9 cellular contexts compared by ENCODE assay signal in genomic region chr21:33078907-33079582, GRCh38. TPM values are rescaled to one million over a fixed set of nuclear protein-coding genes. Genes with fewer than 3 reads are reported as not detected.
DNase-seq lines count a peak whose midpoint lies in the region; ATAC-seq and TF ChIP-seq lines count a peak whose summit lies in the region.
"Had no signal": no experiment of that assay in that cellular context is flagged by ENCODE, and none has a peak within 500 bp of the region (broad histone marks: within the 10 kb centered on the region; RNA-seq: fewer than 3 reads in every experiment).

No MANE protein-coding gene starts in this region.

- TF ChIP-seq POLR2A in gastrocnemius medialis (IDR thresholded peaks at IDR 0.05) = peak in 1 of 2 donors; percentile 23

- peaks cover 0 to 21% (median 0%) of the 10 kb centered on the region in 45 donors for H3K27me3 ChIP-seq in dorsolateral prefrontal cortex
- H3K27me3 ChIP-seq in gastrocnemius medialis = peaks cover 8 to 23% (median 11%) of the 10 kb centered on the region in 3 donors

- DNase-seq in CD14-positive monocyte (ENCODE audit: low spot score) (peak; percentile 84), RKO (ENCODE audit: low spot score) (peak; percentile 66), dorsolateral prefrontal cortex (peak; percentile 9 to 94 (median 88)), renal cortical epithelial cell (ENCODE audit: low read depth) (peak; percentile 96), gastrocnemius medialis (no peak)
- DNase-seq in central memory CD4-positive, alpha-beta T cell = no peak

- ATAC-seq in GM18909 (IDR thresholded peaks at IDR 0.05; ENCODE audit: poor library complexity, unreplicated experiment) (peak; percentile 97), HG03025 (IDR thresholded peaks at IDR 0.05; ENCODE audit: low FRiP score, unreplicated experiment) (peak; percentile 87), gastrocnemius medialis (no peak)

- in situ Hi-C loops in gastrocnemius medialis (cut with MboI; ENCODE audit: low sequenced_read_pairs in 4 of 4) = no loop called here

- H3K9me3 ChIP-seq in gastrocnemius medialis = no peaks in the 10 kb centered on the region

- peaks cover 31% of the 10 kb centered on the region for H3K4me1 Mint-ChIP-seq in CD14-positive monocyte

- intact Hi-C loops in CD14-positive monocyte (cut with micrococcal nuclease) (no loop called here), dorsolateral prefrontal cortex (cut with DNase I) (loop anchor here (1.0 to 10.0 kb wide), 4 partner anchors 36 to 142 kb away; no protein-coding TSS in a partner anchor), gastrocnemius medialis (cut with DNase I; ENCODE audit: low total_unique reads) (no loop called here)

- H3K4me3 Mint-ChIP-seq in CD14-positive monocyte = peak overlapping the region in 1 of 2 donors; percentile 53

- H3K27ac Mint-ChIP-seq in CD14-positive monocyte = peak overlapping the region; percentile 50 to 87 (median 71)

- H3K4me3 ChIP-seq in dorsolateral prefrontal cortex (peak overlapping the region in 2 of 59 donors; percentile 0 to 25), gastrocnemius medialis (no peak overlapping the region)

- H3K4me1 ChIP-seq in gastrocnemius medialis = no peaks in the 10 kb centered on the region

- peaks cover 15 to 20% (median 16%) of the 10 kb centered on the region in 3 donors for H3K27me3 Mint-ChIP-seq in CD14-positive monocyte (ENCODE audit: low read depth in 3 of 3)

- peaks cover 0 to 2% (median 0%) of the 10 kb centered on the region in 7 donors for H3K9me3 Mint-ChIP-seq in CD14-positive monocyte

- peaks cover 0 to 2% of the 10 kb centered on the region in 2 donors for H3K36me3 Mint-ChIP-seq in CD14-positive monocyte

- TF ChIP-seq CTCF in CD14-positive monocyte (IDR thresholded peaks at IDR 0.05) = peak; percentile 8
- peak in 49 of 56 donors; percentile 18 to 67 (median 45) for TF ChIP-seq CTCF in dorsolateral prefrontal cortex (IDR thresholded peaks at IDR 0.05 in 54 of 56, conservative IDR thresholded peaks at IDR 0.05 in 2 of 56; ENCODE audit: low read depth in 1 of 56, partially characterized antibody in 56 of 56)
- no peak for TF ChIP-seq CTCF in gastrocnemius medialis (IDR thresholded peaks at IDR 0.05 in 4 of 5, conservative IDR thresholded peaks at IDR 0.05 in 1 of 5)

- H3K27ac ChIP-seq in dorsolateral prefrontal cortex (peak overlapping the region; percentile 11 to 98 (median 89)), gastrocnemius medialis (no peak overlapping the region)

- H3K36me3 ChIP-seq in gastrocnemius medialis = no peaks in the 10 kb centered on the region

RNA-seq across cellular contexts. Expression of gene OLIG1, which starts 9.1 kb away (rescaled TPM):
- polyA plus RNA-seq in CD14-positive monocyte = 10 to 100 TPM; 20.0 to 40.7 TPM
- total RNA-seq in dorsolateral prefrontal cortex = 100 to 1,000 TPM in 77 of 120 experiments, 10 to 100 TPM in 43; 30.7 to 365 (median 119) TPM
- total RNA-seq in renal cortical epithelial cell = not detected in 2 replicates
- 1 to 10 TPM in 2 of 4 donors, not detected in 2; 1.4 TPM for total RNA-seq in gastrocnemius medialis
- total RNA-seq: lung microvascular endothelial cell had no signal

RNA-seq across cellular contexts. Expression of gene OLIG2, which starts 53.3 kb away (rescaled TPM):
- polyA plus RNA-seq in CD14-positive monocyte = not detected
- total RNA-seq in dorsolateral prefrontal cortex (100 to 1,000 TPM in 2 of 120 experiments, 10 to 100 TPM in 118; 13.9 to 165 (median 45.4) TPM), renal cortical epithelial cell (not detected in 2 replicates), gastrocnemius medialis (under 1 TPM in 1 of 4 donors, not detected in 3; 0.10 TPM)
- total RNA-seq: lung microvascular endothelial cell had no signal

Comparison
In these comparisons a context has a peak if more than half of its experiments do, and no peak if none do; other contexts are left out.
1. DNase-seq: peak in CD14-positive monocyte (single experiment), RKO (single experiment), dorsolateral prefrontal cortex (10 of 10) and renal cortical epithelial cell (single experiment); none in gastrocnemius medialis (0 of 2) and central memory CD4-positive, alpha-beta T cell (single experiment).
2. CTCF ChIP-seq: peak in CD14-positive monocyte (single experiment) and dorsolateral prefrontal cortex (49 of 56); none in gastrocnemius medialis (0 of 5).
3. ATAC-seq: peak in GM18909 (single experiment) and HG03025 (single experiment); none in gastrocnemius medialis (0 of 2).
4. H3K27ac ChIP-seq: peak in dorsolateral prefrontal cortex (59 of 59); none in gastrocnemius medialis (0 of 4).
5. RNA of gene OLIG1, which starts 9.1 kb away (total RNA-seq): 30.7 to 365 TPM in dorsolateral prefrontal cortex; 1.4 TPM in gastrocnemius medialis and not detected in renal cortical epithelial cell; every median in the first group is over 10 times any median in the second.
6. RNA of gene OLIG2, which starts 53.3 kb away (total RNA-seq): 13.9 to 165 TPM in dorsolateral prefrontal cortex; 0.10 TPM in gastrocnemius medialis and not detected in renal cortical epithelial cell; every median in the first group is over 10 times any median in the second.
7. intact Hi-C loops: an anchor here in dorsolateral prefrontal cortex (1.0 to 10.0 kb wide); none called in CD14-positive monocyte and gastrocnemius medialis.